In the genomic region with DNA sequence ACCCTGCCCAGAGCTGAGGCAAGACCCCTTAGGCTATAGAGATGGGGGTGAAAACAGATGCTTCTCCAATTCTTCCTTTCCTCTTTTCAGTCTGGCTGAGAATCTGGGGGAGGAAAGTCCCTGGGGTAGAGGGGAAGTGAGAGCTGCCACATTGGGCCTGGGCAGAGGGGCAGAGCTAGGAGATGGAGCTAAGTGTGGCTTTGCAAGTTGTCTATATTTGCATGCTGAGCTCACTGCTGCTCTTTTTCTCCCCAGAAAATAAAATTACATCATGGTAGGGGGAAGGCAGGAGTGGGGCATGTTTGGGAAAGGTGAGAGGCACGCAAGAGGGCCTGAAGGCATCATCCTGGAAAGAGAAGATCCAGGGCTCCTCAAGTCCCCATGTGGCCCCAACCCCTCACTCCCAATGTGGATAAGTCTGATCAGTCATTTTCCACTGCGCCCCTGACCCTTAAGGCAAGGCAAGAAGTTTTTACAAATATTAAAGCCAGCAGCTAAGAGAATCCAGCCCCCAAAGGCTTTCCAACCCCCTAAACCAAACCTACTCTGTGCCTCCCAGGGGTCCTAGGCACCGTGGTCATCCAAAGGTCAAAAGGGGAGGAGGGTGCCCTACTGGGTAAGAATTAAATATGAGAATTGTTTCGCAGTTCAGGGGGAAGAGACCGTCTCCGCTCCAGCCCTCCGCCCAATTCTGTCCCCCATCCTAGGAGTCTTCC, we compare ENCODE assay signal across 1 cellular context.
TF ChIP-seq lines count a peak whose summit lies in the region.

No MANE protein-coding gene starts in this region.

TF ChIP-seq in HEK293, 187 proteins besides CTCF, POLR2A, EP300 and RAD21 (continued from another document and continues in another):
- TF ChIP-seq, protein P1, sequence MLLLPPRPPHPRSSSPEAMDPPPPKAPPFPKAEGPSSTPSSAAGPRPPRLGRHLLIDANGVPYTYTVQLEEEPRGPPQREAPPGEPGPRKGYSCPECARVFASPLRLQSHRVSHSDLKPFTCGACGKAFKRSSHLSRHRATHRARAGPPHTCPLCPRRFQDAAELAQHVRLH (tag by site-specific recombination; IDR thresholded peaks at IDR 0.05) = no peak
- TF ChIP-seq FEZF1 (tag by site-specific recombination; IDR thresholded peaks at IDR 0.05) = peak; percentile 90
- no peak for TF ChIP-seq ZNF473 (tag by site-specific recombination; IDR thresholded peaks at IDR 0.05)
- TF ChIP-seq ZNF792 (tag by site-specific recombination; IDR thresholded peaks at IDR 0.05) = no peak
- TF ChIP-seq ZBTB21 (tag by site-specific recombination; IDR thresholded peaks at IDR 0.05) = peak; percentile 28; the same call in 1 of the 2 replicates
- TF ChIP-seq ZNF335 (tag by site-specific recombination; conservative IDR thresholded peaks at IDR 0.05) = peak; percentile 44
- TF ChIP-seq, protein P2, sequence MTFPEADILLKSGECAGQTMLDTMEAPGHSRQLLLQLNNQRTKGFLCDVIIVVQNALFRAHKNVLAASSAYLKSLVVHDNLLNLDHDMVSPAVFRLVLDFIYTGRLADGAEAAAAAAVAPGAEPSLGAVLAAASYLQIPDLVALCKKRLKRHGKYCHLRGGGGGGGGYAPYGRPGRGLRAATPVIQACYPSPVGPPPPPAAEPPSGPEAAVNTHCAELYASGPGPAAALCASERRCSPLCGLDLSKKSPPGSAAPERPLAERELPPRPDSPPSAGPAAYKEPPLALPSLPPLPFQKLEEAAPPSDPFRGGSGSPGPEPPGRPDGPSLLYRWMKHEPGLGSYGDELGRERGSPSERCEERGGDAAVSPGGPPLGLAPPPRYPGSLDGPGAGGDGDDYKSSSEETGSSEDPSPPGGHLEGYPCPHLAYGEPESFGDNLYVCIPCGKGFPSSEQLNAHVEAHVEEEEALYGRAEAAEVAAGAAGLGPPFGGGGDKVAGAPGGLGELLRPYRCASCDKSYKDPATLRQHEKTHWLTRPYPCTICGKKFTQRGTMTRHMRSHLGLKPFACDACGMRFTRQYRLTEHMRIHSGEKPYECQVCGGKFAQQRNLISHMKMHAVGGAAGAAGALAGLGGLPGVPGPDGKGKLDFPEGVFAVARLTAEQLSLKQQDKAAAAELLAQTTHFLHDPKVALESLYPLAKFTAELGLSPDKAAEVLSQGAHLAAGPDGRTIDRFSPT (tag by site-specific recombination; IDR thresholded peaks at IDR 0.05) = peak; percentile 6; the same call in 1 of the 2 replicates
- TF ChIP-seq, protein P3, sequence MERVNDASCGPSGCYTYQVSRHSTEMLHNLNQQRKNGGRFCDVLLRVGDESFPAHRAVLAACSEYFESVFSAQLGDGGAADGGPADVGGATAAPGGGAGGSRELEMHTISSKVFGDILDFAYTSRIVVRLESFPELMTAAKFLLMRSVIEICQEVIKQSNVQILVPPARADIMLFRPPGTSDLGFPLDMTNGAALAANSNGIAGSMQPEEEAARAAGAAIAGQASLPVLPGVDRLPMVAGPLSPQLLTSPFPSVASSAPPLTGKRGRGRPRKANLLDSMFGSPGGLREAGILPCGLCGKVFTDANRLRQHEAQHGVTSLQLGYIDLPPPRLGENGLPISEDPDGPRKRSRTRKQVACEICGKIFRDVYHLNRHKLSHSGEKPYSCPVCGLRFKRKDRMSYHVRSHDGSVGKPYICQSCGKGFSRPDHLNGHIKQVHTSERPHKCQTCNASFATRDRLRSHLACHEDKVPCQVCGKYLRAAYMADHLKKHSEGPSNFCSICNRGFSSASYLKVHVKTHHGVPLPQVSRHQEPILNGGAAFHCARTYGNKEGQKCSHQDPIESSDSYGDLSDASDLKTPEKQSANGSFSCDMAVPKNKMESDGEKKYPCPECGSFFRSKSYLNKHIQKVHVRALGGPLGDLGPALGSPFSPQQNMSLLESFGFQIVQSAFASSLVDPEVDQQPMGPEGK (tag by site-specific recombination; IDR thresholded peaks at IDR 0.05) = peak; percentile 63
- TF ChIP-seq ZNF174 (tag by site-specific recombination; IDR thresholded peaks at IDR 0.05) = no peak
- TF ChIP-seq ZNF776 (tag by site-specific recombination; IDR thresholded peaks at IDR 0.05; ENCODE audit: borderline replicate concordance) = no peak
- no peak for TF ChIP-seq ZNF274 (IDR thresholded peaks at IDR 0.05; ENCODE audit: low read length)
- TF ChIP-seq ZNF274 (tag by site-specific recombination; IDR thresholded peaks at IDR 0.05; ENCODE audit: borderline replicate concordance) = no peak
- TF ChIP-seq ZNF366 (tag by site-specific recombination; conservative IDR thresholded peaks at IDR 0.05) = 0 out of 2 replicates have a peak, but pooled peaks have one; percentile 15
- TF ChIP-seq, protein P4, sequence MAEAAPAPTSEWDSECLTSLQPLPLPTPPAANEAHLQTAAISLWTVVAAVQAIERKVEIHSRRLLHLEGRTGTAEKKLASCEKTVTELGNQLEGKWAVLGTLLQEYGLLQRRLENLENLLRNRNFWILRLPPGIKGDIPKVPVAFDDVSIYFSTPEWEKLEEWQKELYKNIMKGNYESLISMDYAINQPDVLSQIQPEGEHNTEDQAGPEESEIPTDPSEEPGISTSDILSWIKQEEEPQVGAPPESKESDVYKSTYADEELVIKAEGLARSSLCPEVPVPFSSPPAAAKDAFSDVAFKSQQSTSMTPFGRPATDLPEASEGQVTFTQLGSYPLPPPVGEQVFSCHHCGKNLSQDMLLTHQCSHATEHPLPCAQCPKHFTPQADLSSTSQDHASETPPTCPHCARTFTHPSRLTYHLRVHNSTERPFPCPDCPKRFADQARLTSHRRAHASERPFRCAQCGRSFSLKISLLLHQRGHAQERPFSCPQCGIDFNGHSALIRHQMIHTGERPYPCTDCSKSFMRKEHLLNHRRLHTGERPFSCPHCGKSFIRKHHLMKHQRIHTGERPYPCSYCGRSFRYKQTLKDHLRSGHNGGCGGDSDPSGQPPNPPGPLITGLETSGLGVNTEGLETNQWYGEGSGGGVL (tag by site-specific recombination; IDR thresholded peaks at IDR 0.05) = peak; percentile 87
- TF ChIP-seq ZNF529 (tag by site-specific recombination; IDR thresholded peaks at IDR 0.05; ENCODE audit: insufficient replicate concordance) = no peak
- TF ChIP-seq, protein P5, sequence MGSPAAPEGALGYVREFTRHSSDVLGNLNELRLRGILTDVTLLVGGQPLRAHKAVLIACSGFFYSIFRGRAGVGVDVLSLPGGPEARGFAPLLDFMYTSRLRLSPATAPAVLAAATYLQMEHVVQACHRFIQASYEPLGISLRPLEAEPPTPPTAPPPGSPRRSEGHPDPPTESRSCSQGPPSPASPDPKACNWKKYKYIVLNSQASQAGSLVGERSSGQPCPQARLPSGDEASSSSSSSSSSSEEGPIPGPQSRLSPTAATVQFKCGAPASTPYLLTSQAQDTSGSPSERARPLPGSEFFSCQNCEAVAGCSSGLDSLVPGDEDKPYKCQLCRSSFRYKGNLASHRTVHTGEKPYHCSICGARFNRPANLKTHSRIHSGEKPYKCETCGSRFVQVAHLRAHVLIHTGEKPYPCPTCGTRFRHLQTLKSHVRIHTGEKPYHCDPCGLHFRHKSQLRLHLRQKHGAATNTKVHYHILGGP (tag by site-specific recombination; IDR thresholded peaks at IDR 0.05) = no peak
- no peak for TF ChIP-seq ZNF112 (tag by site-specific recombination; IDR thresholded peaks at IDR 0.05)
- no peak for TF ChIP-seq KLF16 (tag by site-specific recombination; IDR thresholded peaks at IDR 0.05)
- TF ChIP-seq ZSCAN16 (tag by site-specific recombination; IDR thresholded peaks at IDR 0.05) = no peak
- TF ChIP-seq SP3 (tag by site-specific recombination; IDR thresholded peaks at IDR 0.05) = no peak
- TF ChIP-seq ZNF140 (tag by site-specific recombination; IDR thresholded peaks at IDR 0.05) = no peak
- TF ChIP-seq ZNF394 (tag by site-specific recombination; IDR thresholded peaks at IDR 0.05; ENCODE audit: borderline replicate concordance) = no peak
- TF ChIP-seq ZNF202 (tag by site-specific recombination; IDR thresholded peaks at IDR 0.05; ENCODE audit: borderline replicate concordance) = no peak
- no peak for TF ChIP-seq GLI2 (tag by site-specific recombination; IDR thresholded peaks at IDR 0.05; ENCODE audit: borderline replicate concordance, low read depth)
- TF ChIP-seq ZNF571 (tag by site-specific recombination; IDR thresholded peaks at IDR 0.05) = no peak
- no peak for TF ChIP-seq ZNF707 (tag by site-specific recombination; IDR thresholded peaks at IDR 0.05)
- no peak for TF ChIP-seq ZNF558 (tag by site-specific recombination; IDR thresholded peaks at IDR 0.05)
- TF ChIP-seq, protein P6, sequence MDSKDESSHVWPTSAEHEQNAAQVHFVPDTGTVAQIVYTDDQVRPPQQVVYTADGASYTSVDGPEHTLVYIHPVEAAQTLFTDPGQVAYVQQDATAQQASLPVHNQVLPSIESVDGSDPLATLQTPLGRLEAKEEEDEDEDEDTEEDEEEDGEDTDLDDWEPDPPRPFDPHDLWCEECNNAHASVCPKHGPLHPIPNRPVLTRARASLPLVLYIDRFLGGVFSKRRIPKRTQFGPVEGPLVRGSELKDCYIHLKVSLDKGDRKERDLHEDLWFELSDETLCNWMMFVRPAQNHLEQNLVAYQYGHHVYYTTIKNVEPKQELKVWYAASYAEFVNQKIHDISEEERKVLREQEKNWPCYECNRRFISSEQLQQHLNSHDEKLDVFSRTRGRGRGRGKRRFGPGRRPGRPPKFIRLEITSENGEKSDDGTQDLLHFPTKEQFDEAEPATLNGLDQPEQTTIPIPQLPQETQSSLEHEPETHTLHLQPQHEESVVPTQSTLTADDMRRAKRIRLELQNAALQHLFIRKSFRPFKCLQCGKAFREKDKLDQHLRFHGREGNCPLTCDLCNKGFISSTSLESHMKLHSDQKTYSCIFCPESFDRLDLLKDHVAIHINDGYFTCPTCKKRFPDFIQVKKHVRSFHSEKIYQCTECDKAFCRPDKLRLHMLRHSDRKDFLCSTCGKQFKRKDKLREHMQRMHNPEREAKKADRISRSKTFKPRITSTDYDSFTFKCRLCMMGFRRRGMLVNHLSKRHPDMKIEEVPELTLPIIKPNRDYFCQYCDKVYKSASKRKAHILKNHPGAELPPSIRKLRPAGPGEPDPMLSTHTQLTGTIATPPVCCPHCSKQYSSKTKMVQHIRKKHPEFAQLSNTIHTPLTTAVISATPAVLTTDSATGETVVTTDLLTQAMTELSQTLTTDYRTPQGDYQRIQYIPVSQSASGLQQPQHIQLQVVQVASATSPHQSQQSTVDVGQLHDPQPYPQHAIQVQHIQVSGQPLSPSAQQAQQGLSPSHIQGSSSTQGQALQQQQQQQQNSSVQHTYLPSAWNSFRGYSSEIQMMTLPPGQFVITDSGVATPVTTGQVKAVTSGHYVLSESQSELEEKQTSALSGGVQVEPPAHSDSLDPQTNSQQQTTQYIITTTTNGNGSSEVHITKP (tag by site-specific recombination; IDR thresholded peaks at IDR 0.05) = peak; percentile 33; the same call in 1 of the 2 replicates
- TF ChIP-seq, protein P7, sequence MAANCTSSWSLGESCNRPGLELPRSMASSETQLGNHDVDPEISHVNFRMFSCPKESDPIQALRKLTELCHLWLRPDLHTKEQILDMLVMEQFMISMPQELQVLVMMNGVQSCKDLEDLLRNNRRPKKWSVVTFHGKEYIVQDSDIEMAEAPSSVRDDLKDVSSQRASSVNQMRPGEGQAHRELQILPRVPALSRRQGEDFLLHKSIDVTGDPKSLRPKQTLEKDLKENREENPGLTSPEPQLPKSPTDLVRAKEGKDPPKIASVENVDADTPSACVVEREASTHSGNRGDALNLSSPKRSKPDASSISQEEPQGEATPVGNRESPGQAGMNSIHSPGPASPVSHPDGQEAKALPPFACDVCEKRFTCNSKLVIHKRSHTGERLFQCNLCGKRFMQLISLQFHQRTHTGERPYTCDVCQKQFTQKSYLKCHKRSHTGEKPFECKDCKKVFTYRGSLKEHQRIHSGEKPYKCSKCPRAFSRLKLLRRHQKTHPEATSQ (tag by site-specific recombination; IDR thresholded peaks at IDR 0.05) = no peak
- TF ChIP-seq ZBTB48 (tag by site-specific recombination; IDR thresholded peaks at IDR 0.05) = peak; percentile 65
- TF ChIP-seq, protein P8, sequence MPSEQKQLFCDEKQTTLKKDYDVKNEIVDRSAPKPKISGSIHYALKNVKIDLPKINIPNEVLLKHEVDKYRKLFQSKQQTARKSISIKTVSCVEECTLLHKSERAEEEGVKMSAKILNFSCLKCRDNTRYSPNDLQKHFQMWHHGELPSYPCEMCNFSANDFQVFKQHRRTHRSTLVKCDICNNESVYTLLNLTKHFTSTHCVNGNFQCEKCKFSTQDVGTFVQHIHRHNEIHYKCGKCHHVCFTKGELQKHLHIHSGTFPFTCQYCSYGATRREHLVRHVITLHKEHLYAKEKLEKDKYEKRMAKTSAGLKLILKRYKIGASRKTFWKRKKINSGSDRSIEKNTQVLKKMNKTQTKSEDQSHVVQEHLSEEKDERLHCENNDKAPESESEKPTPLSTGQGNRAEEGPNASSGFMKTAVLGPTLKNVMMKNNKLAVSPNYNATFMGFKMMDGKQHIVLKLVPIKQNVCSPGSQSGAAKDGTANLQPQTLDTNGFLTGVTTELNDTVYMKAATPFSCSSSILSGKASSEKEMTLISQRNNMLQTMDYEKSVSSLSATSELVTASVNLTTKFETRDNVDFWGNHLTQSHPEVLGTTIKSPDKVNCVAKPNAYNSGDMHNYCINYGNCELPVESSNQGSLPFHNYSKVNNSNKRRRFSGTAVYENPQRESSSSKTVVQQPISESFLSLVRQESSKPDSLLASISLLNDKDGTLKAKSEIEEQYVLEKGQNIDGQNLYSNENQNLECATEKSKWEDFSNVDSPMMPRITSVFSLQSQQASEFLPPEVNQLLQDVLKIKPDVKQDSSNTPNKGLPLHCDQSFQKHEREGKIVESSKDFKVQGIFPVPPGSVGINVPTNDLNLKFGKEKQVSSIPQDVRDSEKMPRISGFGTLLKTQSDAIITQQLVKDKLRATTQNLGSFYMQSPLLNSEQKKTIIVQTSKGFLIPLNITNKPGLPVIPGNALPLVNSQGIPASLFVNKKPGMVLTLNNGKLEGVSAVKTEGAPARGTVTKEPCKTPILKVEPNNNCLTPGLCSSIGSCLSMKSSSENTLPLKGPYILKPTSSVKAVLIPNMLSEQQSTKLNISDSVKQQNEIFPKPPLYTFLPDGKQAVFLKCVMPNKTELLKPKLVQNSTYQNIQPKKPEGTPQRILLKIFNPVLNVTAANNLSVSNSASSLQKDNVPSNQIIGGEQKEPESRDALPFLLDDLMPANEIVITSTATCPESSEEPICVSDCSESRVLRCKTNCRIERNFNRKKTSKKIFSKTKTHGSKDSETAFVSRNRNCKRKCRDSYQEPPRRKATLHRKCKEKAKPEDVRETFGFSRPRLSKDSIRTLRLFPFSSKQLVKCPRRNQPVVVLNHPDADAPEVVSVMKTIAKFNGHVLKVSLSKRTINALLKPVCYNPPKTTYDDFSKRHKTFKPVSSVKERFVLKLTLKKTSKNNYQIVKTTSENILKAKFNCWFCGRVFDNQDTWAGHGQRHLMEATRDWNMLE (tag by site-specific recombination; conservative IDR thresholded peaks at IDR 0.05; ENCODE audit: low read depth) = no peak
- TF ChIP-seq ZNF670 (tag by site-specific recombination; IDR thresholded peaks at IDR 0.05; ENCODE audit: low read depth) = no peak
- peak; percentile 3; the same call in 1 of the 2 replicates for TF ChIP-seq ZIC2 (tag by site-specific recombination; IDR thresholded peaks at IDR 0.05)
- TF ChIP-seq, protein P9, sequence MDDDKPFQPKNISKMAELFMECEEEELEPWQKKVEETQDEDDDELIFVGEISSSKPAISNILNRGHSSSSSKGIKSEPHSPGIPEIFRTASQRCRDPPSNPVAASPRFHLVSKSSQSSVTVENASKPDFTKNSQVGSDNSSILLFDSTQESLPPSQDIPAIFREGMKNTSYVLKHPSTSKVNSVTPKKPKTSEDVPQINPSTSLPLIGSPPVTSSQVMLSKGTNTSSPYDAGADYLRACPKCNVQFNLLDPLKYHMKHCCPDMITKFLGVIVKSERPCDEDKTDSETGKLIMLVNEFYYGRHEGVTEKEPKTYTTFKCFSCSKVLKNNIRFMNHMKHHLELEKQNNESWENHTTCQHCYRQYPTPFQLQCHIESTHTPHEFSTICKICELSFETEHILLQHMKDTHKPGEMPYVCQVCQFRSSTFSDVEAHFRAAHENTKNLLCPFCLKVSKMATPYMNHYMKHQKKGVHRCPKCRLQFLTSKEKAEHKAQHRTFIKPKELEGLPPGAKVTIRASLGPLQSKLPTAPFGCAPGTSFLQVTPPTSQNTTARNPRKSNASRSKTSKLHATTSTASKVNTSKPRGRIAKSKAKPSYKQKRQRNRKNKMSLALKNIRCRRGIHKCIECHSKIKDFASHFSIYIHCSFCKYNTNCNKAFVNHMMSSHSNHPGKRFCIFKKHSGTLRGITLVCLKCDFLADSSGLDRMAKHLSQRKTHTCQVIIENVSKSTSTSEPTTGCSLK (tag by site-specific recombination; IDR thresholded peaks at IDR 0.05) = no peak
